In genomic region chr7:21690717-21691116, GRCh38 we compare ENCODE assay signal across 17 cellular contexts.
DNase-seq lines count a peak whose midpoint lies in the region; ATAC-seq and TF ChIP-seq lines count a peak whose summit lies in the region.
"Had no signal": no experiment of that assay in that cellular context is flagged by ENCODE, and none has a peak within 500 bp of the region (broad histone marks: within the 10 kb centered on the region; RNA-seq: fewer than 3 reads in every experiment).

No MANE protein-coding gene starts in this region.

- no peak for ATAC-seq in GM18867 (IDR thresholded peaks at IDR 0.05; ENCODE audit: unreplicated experiment)
- ATAC-seq: stimulated activated naive CD8-positive, alpha-beta T cell treated with anti-CD3 and anti-CD28 coated beads, Interleukin-15, Interleukin-2, amounts not matched to agents 100 U/mL and 50 U/mL, for 24 hours had no signal

- CTCF ChIA-PET in GM10248 (lab: Yijun Ruan, JAX), result interaction anchor here (1.0 to 1.6 kb wide), 2 partner anchors 16 to 20 kb away, joined by 3 read pairs; no protein-coding TSS in a partner anchor

- H3K27ac ChIP-seq in 22Rv1, result no peak overlapping the region

- POLR2A ChIA-PET in GM10248 (lab: Yijun Ruan, JAX), result no interaction called here

- peak; percentile 1 for DNase-seq in ELR (ENCODE audit: low read depth)
- DNase-seq in RPMI7951 (ENCODE audit: low read depth), result peak; percentile 23
- DNase-seq in fibroblast of pulmonary artery (ENCODE audit: low read depth), result peak; percentile 16
- DNase-seq in stimulated activated CD4-positive, alpha-beta T cell treated with anti-CD3 and anti-CD28 coated beads, Interleukin-4, amount 100 ng/mL, for 4 hours, result no peak
- no peak for DNase-seq in GM10248 (ENCODE audit: extremely low spot score)
- DNase-seq in globus pallidus (ENCODE audit: low spot score), result no peak
- DNase-seq: activated naive CD8-positive, alpha-beta T cell treated with anti-CD3 and anti-CD28 coated beads for 36 hours; activated T-cell treated with anti-CD3 and anti-CD28 coated beads, Interleukin-2, amount 50 U/mL, for 1 hour; DMS79; KG1; NCI-H1436; NCI-H510A treated with DMSO at 0.1 percent for 48 hours; Right ventricle myocardium superior; small intestine; stimulated activated naive CD8-positive, alpha-beta T cell treated with anti-CD3 and anti-CD28 coated beads, Interleukin-15, Interleukin-2, amounts not matched to agents 100 U/mL and 50 U/mL, for 24 hours had no signal

- TF ChIP-seq CTCF in 22Rv1 (IDR thresholded peaks at IDR 0.05) (peak; percentile 22), fibroblast of pulmonary artery (IDR thresholded peaks at IDR 0.05; ENCODE audit: low read length, missing control alignments) (peak; percentile 9), GM10248 (IDR thresholded peaks at IDR 0.05; ENCODE audit: control extremely low read depth, extremely low read depth, low read depth, missing control alignments) (no peak)

- H3K4me3 ChIP-seq in fibroblast of pulmonary artery (replicated peaks; ENCODE audit: low read depth, low read length), result no peak overlapping the region

Comparison
In these comparisons a context has a peak if more than half of its experiments do, and no peak if none do; other contexts are left out.
1. DNase-seq: peak in ELR (single experiment), RPMI7951 (single experiment) and fibroblast of pulmonary artery (single experiment); none in stimulated activated CD4-positive, alpha-beta T cell treated with anti-CD3 and anti-CD28 coated beads, Interleukin-4, amount 100 ng/mL, for 4 hours (0 of 2), GM10248 (single experiment) and globus pallidus (single experiment).